In the genomic region with DNA sequence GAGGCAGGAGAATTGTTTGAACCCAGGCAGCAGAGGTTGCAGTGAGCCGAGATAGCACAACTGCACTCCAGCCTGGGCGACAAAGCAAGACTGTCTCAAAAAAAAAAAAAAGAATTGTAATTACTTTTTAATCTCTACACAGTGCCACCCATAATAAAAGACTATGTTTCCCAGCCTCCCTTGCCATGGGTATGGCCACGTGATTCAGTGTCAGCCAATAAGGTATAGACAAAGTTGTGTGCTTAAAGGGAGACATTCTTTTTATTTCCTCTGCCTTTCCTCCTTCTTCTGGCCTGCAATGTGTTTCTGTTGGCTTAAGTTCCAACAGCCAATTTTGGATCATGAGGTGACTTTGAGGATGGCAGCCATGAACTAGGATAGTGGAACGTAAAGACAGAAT, we compare ENCODE assay signal across 25 cellular contexts.
"Had no signal": no experiment of that assay in that cellular context is flagged by ENCODE, and none has a peak within 500 bp of the region (broad histone marks: within the 10 kb centered on the region; RNA-seq: fewer than 3 reads in every experiment).

No MANE protein-coding gene starts in this region.

- H3K4me3 Mint-ChIP-seq: activated CD4-positive, alpha-beta T cell treated with anti-CD3 and anti-CD28 coated beads, Interleukin-2, amount 10 ng/mL, durations not matched to agents 24 days and 14 days; activated CD8-positive, alpha-beta memory T cell treated with anti-CD3 and anti-CD28 coated beads, Interleukin-2, amount 10 ng/mL, durations not matched to agents 7 days and 5 days; activated CD8-positive, alpha-beta T cell treated with anti-CD3 and anti-CD28 coated beads for 36 hours; activated naive CD4-positive, alpha-beta T cell treated with anti-CD3 and anti-CD28 coated beads, Interleukin-2, amount 10 ng/mL, durations not matched to agents 7 days and 5 days; memory B cell; stimulated activated naive CD8-positive, alpha-beta T cell treated with anti-CD3 and anti-CD28 coated beads, Interleukin-15, Interleukin-2, amounts not matched to agents 100 ng/mL and 50 ng/mL, for 24 hours had no signal

- H3K27ac Mint-ChIP-seq: activated CD4-positive, alpha-beta T cell treated with anti-CD3 and anti-CD28 coated beads, Interleukin-2, amount 10 ng/mL, durations not matched to agents 24 days and 14 days; activated CD8-positive, alpha-beta memory T cell treated with anti-CD3 and anti-CD28 coated beads, Interleukin-2, amount 10 ng/mL, durations not matched to agents 7 days and 5 days; activated CD8-positive, alpha-beta T cell treated with anti-CD3 and anti-CD28 coated beads for 36 hours; activated naive CD4-positive, alpha-beta T cell treated with anti-CD3 and anti-CD28 coated beads, Interleukin-2, amount 10 ng/mL, durations not matched to agents 7 days and 5 days; memory B cell; stimulated activated naive CD8-positive, alpha-beta T cell treated with anti-CD3 and anti-CD28 coated beads, Interleukin-15, Interleukin-2, amounts not matched to agents 100 ng/mL and 50 ng/mL, for 24 hours had no signal

- H3K36me3 Mint-ChIP-seq: activated CD8-positive, alpha-beta memory T cell treated with anti-CD3 and anti-CD28 coated beads, Interleukin-2, amount 10 ng/mL, durations not matched to agents 7 days and 5 days; activated naive CD4-positive, alpha-beta T cell treated with anti-CD3 and anti-CD28 coated beads, Interleukin-2, amount 10 ng/mL, durations not matched to agents 7 days and 5 days; memory B cell; type B pancreatic cell had no signal

- H3K27me3 ChIP-seq: colonic mucosa, dorsolateral prefrontal cortex, esophagus squamous epithelium, gastroesophageal sphincter, heart left ventricle, testis, vagina had no signal

- DNase-seq: activated CD4-positive, alpha-beta T cell treated with anti-CD3 and anti-CD28 coated beads, Interleukin-2, amount 10 ng/mL, durations not matched to agents 24 days and 14 days; activated CD8-positive, alpha-beta memory T cell treated with anti-CD3 and anti-CD28 coated beads, Interleukin-2, amount 10 ng/mL, durations not matched to agents 7 days and 5 days; activated CD8-positive, alpha-beta T cell treated with anti-CD3 and anti-CD28 coated beads for 36 hours; activated effector memory CD4-positive, alpha-beta T cell treated with anti-CD3 and anti-CD28 coated beads, Interleukin-2, amount 50 U/mL, for 16 hours; activated naive CD4-positive, alpha-beta T cell treated with anti-CD3 and anti-CD28 coated beads, Interleukin-2, amount 10 ng/mL, durations not matched to agents 7 days and 5 days; activated T-cell treated with anti-CD3 and anti-CD28 coated beads for 4 hours; amygdala; colonic mucosa; dorsolateral prefrontal cortex; esophagus squamous epithelium; heart left ventricle; islet precursor cell; left cardiac atrium; mucosa of descending colon; stimulated activated CD4-positive, alpha-beta T cell treated with anti-CD3 and anti-CD28 coated beads, Interleukin-12 subunit alpha, Interleukin-12 subunit beta, amount 100 ng/mL, for 4 hours; stimulated activated CD4-positive, alpha-beta T cell treated with anti-CD3 and anti-CD28 coated beads, Interleukin-4, amount 100 ng/mL, for 4 hours; T-helper 2 cell; testis had no signal

- H3K4me1 ChIP-seq: colonic mucosa, esophagus squamous epithelium, gastroesophageal sphincter, prostate gland, testis, vagina had no signal

- H3K4me1 Mint-ChIP-seq: activated CD4-positive, alpha-beta T cell treated with anti-CD3 and anti-CD28 coated beads, Interleukin-2, amount 10 ng/mL, durations not matched to agents 24 days and 14 days; activated CD8-positive, alpha-beta memory T cell treated with anti-CD3 and anti-CD28 coated beads, Interleukin-2, amount 10 ng/mL, durations not matched to agents 7 days and 5 days; activated naive CD4-positive, alpha-beta T cell treated with anti-CD3 and anti-CD28 coated beads, Interleukin-2, amount 10 ng/mL, durations not matched to agents 7 days and 5 days; memory B cell had no signal

- H3K27ac ChIP-seq: colonic mucosa, dorsolateral prefrontal cortex, gastroesophageal sphincter, heart left ventricle, prostate gland, testis, vagina had no signal

- H3K9me3 ChIP-seq: colonic mucosa, esophagus squamous epithelium, gastroesophageal sphincter, heart left ventricle, mucosa of descending colon, prostate gland, testis, vagina had no signal

- H3K27me3 Mint-ChIP-seq: activated CD4-positive, alpha-beta T cell treated with anti-CD3 and anti-CD28 coated beads, Interleukin-2, amount 10 ng/mL, durations not matched to agents 24 days and 14 days; activated CD8-positive, alpha-beta memory T cell treated with anti-CD3 and anti-CD28 coated beads, Interleukin-2, amount 10 ng/mL, durations not matched to agents 7 days and 5 days; activated CD8-positive, alpha-beta T cell treated with anti-CD3 and anti-CD28 coated beads for 36 hours; activated naive CD4-positive, alpha-beta T cell treated with anti-CD3 and anti-CD28 coated beads, Interleukin-2, amount 10 ng/mL, durations not matched to agents 7 days and 5 days; stimulated activated naive CD8-positive, alpha-beta T cell treated with anti-CD3 and anti-CD28 coated beads, Interleukin-15, Interleukin-2, amounts not matched to agents 100 ng/mL and 50 ng/mL, for 24 hours; type B pancreatic cell had no signal

- H3K4me3 ChIP-seq: colonic mucosa, dorsolateral prefrontal cortex, gastroesophageal sphincter, heart left ventricle, mucosa of descending colon, prostate gland, vagina had no signal

- H3K36me3 ChIP-seq: colonic mucosa, esophagus squamous epithelium, gastroesophageal sphincter, heart left ventricle, prostate gland, vagina had no signal

- ATAC-seq: activated CD4-positive, CD25-positive, alpha-beta regulatory T cell treated with anti-CD3 and anti-CD28 coated beads, Interleukin-2, amount 50 U/mL, for 24 hours; activated CD8-positive, alpha-beta memory T cell treated with anti-CD3 and anti-CD28 coated beads, Interleukin-2, amount 10 ng/mL, durations not matched to agents 7 days and 5 days; activated CD8-positive, alpha-beta T cell treated with anti-CD3 and anti-CD28 coated beads for 36 hours; gastroesophageal sphincter; heart left ventricle; left cardiac atrium; mucosa of descending colon had no signal
